ENCODE assay signal across 19 cellular contexts in genomic region chr2:14540003-14540402, GRCh38.
DNase-seq lines count a peak whose midpoint lies in the region; ATAC-seq and TF ChIP-seq lines count a peak whose summit lies in the region.
"Had no signal": no experiment of that assay in that cellular context is flagged by ENCODE, and none has a peak within 500 bp of the region (broad histone marks: within the 10 kb centered on the region; RNA-seq: fewer than 3 reads in every experiment).

No MANE protein-coding gene starts in this region.

- no peaks in the 10 kb centered on the region for H4K20me1 ChIP-seq in PC-3 (ENCODE audit: low read length)

- H3K4me2 ChIP-seq in PC-3 (ENCODE audit: low read length), result no peak overlapping the region
- H3K4me2 ChIP-seq: KMS-11, SK-N-SH had no signal

- no peaks in the 10 kb centered on the region for H3K79me2 ChIP-seq in PC-3 (ENCODE audit: low read length)

- H3K27ac ChIP-seq in PC-3 (ENCODE audit: low read length), result no peak overlapping the region
- H3K27ac ChIP-seq: KMS-11, Peyer's patch had no signal

- no peak for TF ChIP-seq CTCF in GM12865 (IDR thresholded peaks at IDR 0.05; ENCODE audit: insufficient read depth, low read depth, low read length, missing control alignments)
- no peak for TF ChIP-seq CTCF in PC-3 (conservative IDR thresholded peaks at IDR 0.05; ENCODE audit: low read depth, low read length)

- no peaks in the 10 kb centered on the region for H3K9me3 ChIP-seq in PC-3 (ENCODE audit: low read length)
- H3K9me3 ChIP-seq: MG63, Peyer's patch, SK-N-SH had no signal

- 0 out of 2 replicates have a peak, but pooled peaks cover 4% of the 10 kb centered on the region for H3K4me1 ChIP-seq in PC-3 (ENCODE audit: insufficient read depth, low read length)
- H3K4me1 ChIP-seq: Peyer's patch had no signal

- H3K9ac ChIP-seq in PC-3 (ENCODE audit: low read length), result no peak overlapping the region
- H3K9ac ChIP-seq: KMS-11, SK-N-SH had no signal

- peak; percentile 65 for ATAC-seq in HG02885 (IDR thresholded peaks at IDR 0.05; ENCODE audit: poor library complexity, unreplicated experiment)
- 0 out of 2 replicates have a peak, but pooled peaks have one; percentile 20 for ATAC-seq in PC-3
- ATAC-seq: HCT116 had no signal

- CTCF ChIA-PET in PC-3 (lab: Charles Lee), result no interaction called here

- intact Hi-C loops in PC-3 (cut with micrococcal nuclease), result no loop called here

- no peaks in the 10 kb centered on the region for H3K36me3 ChIP-seq in PC-3 (ENCODE audit: low read depth, low read length)
- H3K36me3 ChIP-seq in H7 (replicated peaks; ENCODE audit: control insufficient read depth, insufficient read depth, low read length), result no peaks in the 10 kb centered on the region
- H3K36me3 ChIP-seq: MG63, Peyer's patch had no signal

- H3F3A ChIP-seq in PC-3 (ENCODE audit: low read length, unreplicated experiment), result no peaks in the 10 kb centered on the region

- BruUV-seq in PC-3 (replicated peaks; lab: Mats Ljungman, UMichigan), result no TSS peak

- POLR2A ChIA-PET in PC-3 (lab: Charles Lee; ENCODE audit: unreplicated experiment), result no interaction called here

- DNase-seq in GM12865 (ENCODE audit: low read depth) (peak; percentile 28), PC-3 (peak; percentile 41), fibroblast of peridontal ligament (ENCODE audit: extremely low read depth) (peak; percentile 19), NCI-H1092 treated with DMSO at 0.1 percent for 48 hours (lab: John Stamatoyannopoulos, UW) (no peak), H7 (no peak), UCSD-AML1 (lab: John Stamatoyannopoulos, UW; ENCODE audit: unreplicated experiment) (no peak)
- DNase-seq: Calu3; CD4-positive, alpha-beta T cell; MG63; NCI-H1436; NCI-H2081; NCI-H69; Peyer's patch; Right ventricle myocardium superior; SK-N-SH; T-helper 1 cell had no signal

- H3K27me3 ChIP-seq in PC-3 (ENCODE audit: low read length), result no peaks in the 10 kb centered on the region
- no peaks in the 10 kb centered on the region for H3K27me3 ChIP-seq in H7 (ENCODE audit: control insufficient read depth, insufficient read depth, low read length)
- H3K27me3 ChIP-seq: MG63, Peyer's patch had no signal

- H2AFZ ChIP-seq in PC-3 (ENCODE audit: low read length), result no peak overlapping the region

- H3K9me2 ChIP-seq in PC-3 (replicated peaks; ENCODE audit: low read length), result no peaks in the 10 kb centered on the region
- H3K9me2 ChIP-seq: SK-N-SH had no signal

- H3K4me3 ChIP-seq in GM12865 (ENCODE audit: low read depth, low read length), result no peak overlapping the region
- H3K4me3 ChIP-seq in PC-3 (ENCODE audit: low read length), result no peak overlapping the region
- H3K4me3 ChIP-seq in H7 (ENCODE audit: insufficient read depth, low read depth, low read length), result no peak overlapping the region
- H3K4me3 ChIP-seq: MG63, Peyer's patch had no signal

Comparison
In these comparisons a context has a peak if more than half of its experiments do, and no peak if none do; other contexts are left out.
1. DNase-seq: peak in GM12865 (single experiment), PC-3 (single experiment) and fibroblast of peridontal ligament (single experiment); none in NCI-H1092 treated with DMSO at 0.1 percent for 48 hours (single experiment), H7 (single experiment) and UCSD-AML1 (single experiment).